12 cellular contexts compared by ENCODE assay signal in genomic region chr1:182379781-182380180, GRCh38. TPM values are rescaled to one million over a fixed set of nuclear protein-coding genes. Genes with fewer than 3 reads are reported as not detected.
"Had no signal": no experiment of that assay in that cellular context is flagged by ENCODE, and none has a peak within 500 bp of the region (broad histone marks: within the 10 kb centered on the region; RNA-seq: fewer than 3 reads in every experiment).

No MANE protein-coding gene starts in this region.

RNA-seq across cellular contexts. Expression of gene TEDDM1, which starts 20.7 kb away (rescaled TPM):
- total RNA-seq: activated CD4-positive, alpha-beta T cell treated with anti-CD3 and anti-CD28 coated beads, Interleukin-2, amount 10 ng/mL, durations not matched to agents 24 days and 14 days; activated CD8-positive, alpha-beta memory T cell treated with anti-CD3 and anti-CD28 coated beads for 36 hours; activated CD8-positive, alpha-beta T cell treated with anti-CD3 and anti-CD28 coated beads for 36 hours; activated naive CD8-positive, alpha-beta T cell treated with anti-CD3 and anti-CD28 coated beads, Interleukin-2, amount 10 ng/mL, durations not matched to agents 7 days and 5 days; activated T-cell treated with anti-CD3 and anti-CD28 coated beads, Interleukin-2, amount 50 U/mL, for 72 hours; activated T-helper 17 cell treated with anti-CD3 and anti-CD28 coated beads, Interleukin-2, amount 50 U/mL, for 72 hours; ascending aorta; cardiac muscle cell; NCI-H460; Peyer's patch; SJCRH30; T-helper 1 cell treated with Interleukin-12 subunit alpha and Interleukin-12 subunit beta and Interleukin-4 antibody, amounts not matched to agents 30 ng/mL and 1 ng/mL, for 36 hours had no signal
